1 cellular context compared by ENCODE assay signal in the genomic region with DNA sequence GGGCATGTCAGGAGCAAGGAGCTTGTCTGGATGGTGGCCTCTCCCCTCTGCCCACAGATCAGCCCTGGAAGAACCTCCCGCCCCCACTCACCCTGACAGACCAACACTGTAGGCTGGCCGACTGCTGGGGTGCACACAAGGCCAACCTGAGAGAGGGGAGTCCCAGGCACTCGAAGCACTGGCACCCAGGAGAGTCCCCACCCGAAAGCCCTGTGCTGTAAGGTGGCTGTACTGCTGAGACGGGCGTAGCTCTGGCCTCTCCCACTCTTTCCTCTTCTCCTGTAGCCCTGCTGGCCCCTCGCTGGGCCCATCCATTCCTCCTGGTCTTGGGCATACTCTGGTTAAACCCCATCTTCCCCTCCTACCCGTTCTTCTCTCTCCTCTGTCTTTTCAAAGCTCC.
TF ChIP-seq lines count a peak whose summit lies in the region.

No MANE protein-coding gene starts in this region.

TF ChIP-seq in GM12878, 131 proteins besides CTCF, POLR2A, EP300 and RAD21:
- TF ChIP-seq CREM (IDR thresholded peaks at IDR 0.05; ENCODE audit: low read depth) (no peak), SUPT20H (IDR thresholded peaks at IDR 0.05; ENCODE audit: borderline replicate concordance, control insufficient read depth, low read depth, low read length) (no peak), EGR1 (IDR thresholded peaks at IDR 0.05; ENCODE audit: borderline replicate concordance in 1 of 2, low read depth in 2 of 2, low read length in 2 of 2) (no peak)
TF ChIP-seq in GM12878: peak in this region for 0.
